Comparison of ENCODE assay signal across 8 cellular contexts in the genomic region with DNA sequence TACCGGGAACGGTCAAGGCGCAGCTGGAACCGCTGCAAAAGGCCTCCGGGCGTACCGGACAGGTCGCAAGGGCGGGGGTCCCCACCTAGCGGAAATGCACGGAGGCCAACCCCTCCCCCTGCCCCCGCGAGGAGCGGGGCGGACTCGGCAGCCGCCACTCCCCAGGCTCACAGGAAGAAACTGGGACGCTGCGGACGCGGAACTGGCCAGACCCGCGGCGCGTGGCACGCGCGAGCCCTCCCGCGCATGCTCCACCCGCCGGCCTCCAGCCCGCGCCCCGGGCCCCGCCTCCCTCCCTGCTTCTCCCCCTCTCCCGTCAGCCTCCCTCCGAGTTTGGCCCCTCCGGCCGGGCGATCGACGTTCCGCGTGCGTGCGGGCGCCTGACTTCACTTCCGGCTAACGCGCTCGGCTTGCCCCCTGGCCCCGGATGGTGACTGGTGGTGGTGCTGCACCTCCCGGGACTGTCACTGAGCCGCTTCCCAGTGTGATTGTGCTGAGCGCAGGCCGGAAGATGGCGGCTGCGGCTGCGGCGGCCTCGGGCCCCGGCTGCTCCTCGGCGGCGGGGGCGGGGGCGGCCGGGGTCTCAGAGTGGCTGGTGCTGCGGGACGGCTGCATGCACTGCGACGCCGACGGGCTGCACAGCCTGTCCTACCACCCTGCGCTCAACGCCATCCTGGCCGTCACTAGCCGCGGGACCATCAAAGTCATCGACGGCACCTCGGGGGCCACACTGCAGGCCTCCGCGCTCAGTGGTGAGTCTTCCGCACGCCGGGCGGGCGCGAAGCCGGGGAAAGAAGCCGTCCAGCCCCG. TPM values are rescaled to one million over a fixed set of nuclear protein-coding genes. Genes with fewer than 3 reads are reported as not detected.
A peak's percentile ranks its signal among the peaks of the same experiment; 100 is the strongest.
DNase-seq lines count a peak whose midpoint lies in the region; ATAC-seq and TF ChIP-seq lines count a peak whose summit lies in the region.

A gene with protein sequence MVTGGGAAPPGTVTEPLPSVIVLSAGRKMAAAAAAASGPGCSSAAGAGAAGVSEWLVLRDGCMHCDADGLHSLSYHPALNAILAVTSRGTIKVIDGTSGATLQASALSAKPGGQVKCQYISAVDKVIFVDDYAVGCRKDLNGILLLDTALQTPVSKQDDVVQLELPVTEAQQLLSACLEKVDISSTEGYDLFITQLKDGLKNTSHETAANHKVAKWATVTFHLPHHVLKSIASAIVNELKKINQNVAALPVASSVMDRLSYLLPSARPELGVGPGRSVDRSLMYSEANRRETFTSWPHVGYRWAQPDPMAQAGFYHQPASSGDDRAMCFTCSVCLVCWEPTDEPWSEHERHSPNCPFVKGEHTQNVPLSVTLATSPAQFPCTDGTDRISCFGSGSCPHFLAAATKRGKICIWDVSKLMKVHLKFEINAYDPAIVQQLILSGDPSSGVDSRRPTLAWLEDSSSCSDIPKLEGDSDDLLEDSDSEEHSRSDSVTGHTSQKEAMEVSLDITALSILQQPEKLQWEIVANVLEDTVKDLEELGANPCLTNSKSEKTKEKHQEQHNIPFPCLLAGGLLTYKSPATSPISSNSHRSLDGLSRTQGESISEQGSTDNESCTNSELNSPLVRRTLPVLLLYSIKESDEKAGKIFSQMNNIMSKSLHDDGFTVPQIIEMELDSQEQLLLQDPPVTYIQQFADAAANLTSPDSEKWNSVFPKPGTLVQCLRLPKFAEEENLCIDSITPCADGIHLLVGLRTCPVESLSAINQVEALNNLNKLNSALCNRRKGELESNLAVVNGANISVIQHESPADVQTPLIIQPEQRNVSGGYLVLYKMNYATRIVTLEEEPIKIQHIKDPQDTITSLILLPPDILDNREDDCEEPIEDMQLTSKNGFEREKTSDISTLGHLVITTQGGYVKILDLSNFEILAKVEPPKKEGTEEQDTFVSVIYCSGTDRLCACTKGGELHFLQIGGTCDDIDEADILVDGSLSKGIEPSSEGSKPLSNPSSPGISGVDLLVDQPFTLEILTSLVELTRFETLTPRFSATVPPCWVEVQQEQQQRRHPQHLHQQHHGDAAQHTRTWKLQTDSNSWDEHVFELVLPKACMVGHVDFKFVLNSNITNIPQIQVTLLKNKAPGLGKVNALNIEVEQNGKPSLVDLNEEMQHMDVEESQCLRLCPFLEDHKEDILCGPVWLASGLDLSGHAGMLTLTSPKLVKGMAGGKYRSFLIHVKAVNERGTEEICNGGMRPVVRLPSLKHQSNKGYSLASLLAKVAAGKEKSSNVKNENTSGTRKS (N-terminal part only) (plus strand): TSS at position 289 of the 810 bp plus-strand sequence. CDS start 139 bp downstream, at position 428.

- peaks cover 25% of the 10 kb centered on the region for H3K4me1 Mint-ChIP-seq in GM23338

- H3K36me3 ChIP-seq in DOHH2 (ENCODE audit: control insufficient read depth, low read length) (peaks cover 39% of the 10 kb centered on the region), GM23338 (ENCODE audit: insufficient read depth) (0 out of 2 replicates have a peak, but pooled peaks cover 4% of the 10 kb centered on the region), esophagus squamous epithelium (no peaks in the 10 kb centered on the region)

- H3K9me3 Mint-ChIP-seq in GM23338 = peaks cover 1% of the 10 kb centered on the region; the same call in 2 of the 3 replicates

- peak within 1 kb of the TSS; percentile 88 for H3K4me3 Mint-ChIP-seq in GM23338

- peak within 1 kb of the TSS; percentile 96 for H3K27ac Mint-ChIP-seq in GM23338

- TF ChIP-seq CTCF in DOHH2 (IDR thresholded peaks at IDR 0.05; ENCODE audit: low read depth, low read length, poor library complexity, severe bottlenecking) (no peak), GM23338 (conservative IDR thresholded peaks at IDR 0.05; ENCODE audit: low read depth in 2 of 2) (no peak), esophagus squamous epithelium (IDR thresholded peaks at IDR 0.05) (peak in 1 of 6 experiments; percentile 10)

- H3F3A ChIP-seq in DOHH2 (ENCODE audit: control insufficient read depth, insufficient read depth) (peaks cover 6% of the 10 kb centered on the region), GM23338 (replicated peaks; ENCODE audit: low read depth) (peaks cover 6% of the 10 kb centered on the region)

- H3K4me1 ChIP-seq in DOHH2 (ENCODE audit: control insufficient read depth, low read length) = peaks cover 43% of the 10 kb centered on the region
- H3K4me1 ChIP-seq in GM23338 (ENCODE audit: insufficient read depth) = peaks cover 19% of the 10 kb centered on the region
- peaks cover 7 to 46% (median 19%) of the 10 kb centered on the region in 3 donors for H3K4me1 ChIP-seq in esophagus squamous epithelium

- peaks cover 9% of the 10 kb centered on the region for H3K27me3 Mint-ChIP-seq in GM23338 (ENCODE audit: insufficient read depth, low read depth, poor library complexity)

- H3K79me2 ChIP-seq in DOHH2 (ENCODE audit: control insufficient read depth, low read length) (peaks cover 50% of the 10 kb centered on the region), GM23338 (replicated peaks; ENCODE audit: insufficient read depth) (peaks cover 45% of the 10 kb centered on the region)

- peak; percentile 92 for ATAC-seq in GM23338

- peaks cover 26% of the 10 kb centered on the region for H3K36me3 Mint-ChIP-seq in GM23338 (ENCODE audit: low read depth)

- peak within 1 kb of the TSS; percentile 85 for H3K27ac ChIP-seq in DOHH2 (ENCODE audit: low read depth, low read length)
- peak within 1 kb of the TSS; percentile 97 for H3K27ac ChIP-seq in GM23338 (ENCODE audit: low read depth)
- H3K27ac ChIP-seq in esophagus squamous epithelium = peak within 1 kb of the TSS; percentile 95 to 98 (median 96)

- H3K4me2 ChIP-seq in DOHH2 (ENCODE audit: low read length) = peak within 1 kb of the TSS; percentile 85
- H3K4me2 ChIP-seq in GM23338 = peak within 1 kb of the TSS; percentile 98

- H2AFZ ChIP-seq in GM23338 = peak within 1 kb of the TSS; percentile 75

- TF ChIP-seq POLR2A in esophagus squamous epithelium (IDR thresholded peaks at IDR 0.05) = peak in 3 of 4 donors; percentile 37 to 89 (median 83)

- H3K9me2 ChIP-seq in DOHH2 (replicated peaks; ENCODE audit: control insufficient read depth, low read length) (no peaks in the 10 kb centered on the region), GM23338 (ENCODE audit: insufficient read depth) (no peaks in the 10 kb centered on the region)

- H3K9me3 ChIP-seq in DOHH2 (ENCODE audit: control insufficient read depth, insufficient read depth, low read length) (no peaks in the 10 kb centered on the region), esophagus squamous epithelium (no peaks in the 10 kb centered on the region)

- H4K20me1 ChIP-seq in DOHH2 (ENCODE audit: control insufficient read depth, insufficient read depth, low read depth, low read length) (peaks cover 19% of the 10 kb centered on the region), GM23338 (replicated peaks; ENCODE audit: insufficient read depth) (peaks cover 5% of the 10 kb centered on the region)

- no peaks in the 10 kb centered on the region for H3K27me3 ChIP-seq in DOHH2 (ENCODE audit: control insufficient read depth, low read length)
- H3K27me3 ChIP-seq in GM23338 (ENCODE audit: insufficient read depth) = no peaks in the 10 kb centered on the region
- no peaks in the 10 kb centered on the region for H3K27me3 ChIP-seq in esophagus squamous epithelium

- DNase-seq in GM23338 (ENCODE audit: low spot score) = peak; percentile 97
- DNase-seq in Kasumi-1 (lab: John Stamatoyannopoulos, UW) = peak; percentile 95 to 96
- DNase-seq in RKO (ENCODE audit: low spot score) = peak; percentile 97
- peak; percentile 86 for DNase-seq in activated T-helper 1 cell treated with Interleukin-2 at 50 U/mL for 16 hours (ENCODE audit: low read depth)
- peak; percentile 94 for DNase-seq in esophagus squamous epithelium (lab: John Stamatoyannopoulos, UW)
- DNase-seq in myocyte (ENCODE audit: low read depth) = peak; percentile 98
- peak; percentile 84 to 92 for DNase-seq in stimulated activated CD8-positive, alpha-beta memory T cell treated with anti-CD3 and anti-CD28 coated beads, Interleukin-7, amount 100 ng/mL, for 4 hours (ENCODE audit: low read depth in 2 of 2)

- WGBS in esophagus squamous epithelium, 2 donors = 0% methylated on average over 18 of the region's 94 CpGs; no CpG with 5 or more reads in 1 of the 2 donors

- H3K4me3 ChIP-seq in DOHH2 (ENCODE audit: low read length) = peak within 1 kb of the TSS; percentile 98
- H3K4me3 ChIP-seq in GM23338 = peak within 1 kb of the TSS; percentile 96
- peak within 1 kb of the TSS; percentile 80 to 99 (median 96) for H3K4me3 ChIP-seq in esophagus squamous epithelium

- intact Hi-C loops in esophagus squamous epithelium (cut with DNase I) = no loop called here

TF ChIP-seq in GM23338, 12 proteins besides CTCF, POLR2A, EP300 and RAD21 (continues in another document):
- TF ChIP-seq REST (IDR thresholded peaks at IDR 0.05; ENCODE audit: unreplicated experiment) (peak; percentile 24), CREB1 (CRISPR knock-in tag; IDR thresholded peaks at IDR 0.05; ENCODE audit: low read depth) (peak; percentile 88)

RNA-seq across cellular contexts. Expression of the gene that starts here (rescaled TPM):
- 87.1 and 131 TPM in 2 replicates for total RNA-seq in GM23338 (2014; rRNA removed; shearing (Covaris generic))
- 85.8 and 89.6 TPM in 2 replicates for polyA plus RNA-seq in GM23338 (2016; fragmentation: Nextera tagmentation; extraction: Ambion mirVana)
- 100 to 1,000 TPM in 1 of 4 donors, 10 to 100 TPM in 3; 56.7 to 120 (median 76.6) TPM for total RNA-seq in esophagus squamous epithelium
- total RNA-seq in myocyte = 71.6 and 98.5 TPM in 2 replicates
- polyA plus RNA-seq in myocyte (2012) = 17.2 TPM

Comparison
In these comparisons a context has a peak if more than half of its experiments do, and no peak if none do; other contexts are left out.
1. Peak in every context shown above with its lines: DNase-seq, ATAC-seq, H3K4me3 ChIP-seq and H3K27ac ChIP-seq.